ENCODE assay signal across 10 cellular contexts in the genomic region with DNA sequence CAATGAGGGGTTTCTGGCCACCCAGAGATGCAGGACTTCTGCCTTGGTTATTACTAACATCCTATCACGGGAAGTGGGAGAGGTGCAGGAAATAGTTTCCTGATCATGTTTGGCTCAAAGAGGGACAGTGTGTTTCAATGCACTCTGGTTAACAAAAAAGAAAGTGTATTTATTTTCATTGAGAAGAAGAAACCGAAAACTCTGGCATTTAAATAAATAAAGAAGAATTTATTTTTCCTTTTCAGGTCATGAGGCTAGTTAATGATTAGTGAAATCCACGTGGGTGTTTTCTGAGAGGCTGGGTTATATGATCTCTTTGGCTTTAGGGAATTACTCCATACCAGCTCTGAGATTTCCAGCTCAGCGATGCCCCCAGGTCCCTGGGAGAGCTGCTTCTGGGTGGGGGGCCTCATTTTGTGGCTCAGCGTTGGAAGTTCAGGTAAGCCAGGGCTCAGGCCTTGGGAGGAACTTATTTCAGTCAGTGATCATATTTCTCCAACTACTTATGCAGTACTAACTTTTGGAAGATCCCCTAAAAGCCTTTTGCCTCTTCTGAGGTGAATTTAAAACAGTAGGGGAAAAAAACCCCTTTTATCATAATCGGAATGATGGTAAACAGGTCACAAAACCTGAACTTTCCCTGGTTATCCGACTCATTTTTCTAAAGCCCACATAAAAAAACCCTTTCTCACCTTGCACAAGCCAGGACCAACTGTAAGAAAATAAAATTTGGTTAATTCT. TPM values are rescaled to one million over a fixed set of nuclear protein-coding genes. Genes with fewer than 3 reads are reported as not detected.
DNase-seq lines count a peak whose midpoint lies in the region; ATAC-seq and TF ChIP-seq lines count a peak whose summit lies in the region.
"Had no signal": no experiment of that assay in that cellular context is flagged by ENCODE, and none has a peak within 500 bp of the region (broad histone marks: within the 10 kb centered on the region; RNA-seq: fewer than 3 reads in every experiment).

A gene with protein sequence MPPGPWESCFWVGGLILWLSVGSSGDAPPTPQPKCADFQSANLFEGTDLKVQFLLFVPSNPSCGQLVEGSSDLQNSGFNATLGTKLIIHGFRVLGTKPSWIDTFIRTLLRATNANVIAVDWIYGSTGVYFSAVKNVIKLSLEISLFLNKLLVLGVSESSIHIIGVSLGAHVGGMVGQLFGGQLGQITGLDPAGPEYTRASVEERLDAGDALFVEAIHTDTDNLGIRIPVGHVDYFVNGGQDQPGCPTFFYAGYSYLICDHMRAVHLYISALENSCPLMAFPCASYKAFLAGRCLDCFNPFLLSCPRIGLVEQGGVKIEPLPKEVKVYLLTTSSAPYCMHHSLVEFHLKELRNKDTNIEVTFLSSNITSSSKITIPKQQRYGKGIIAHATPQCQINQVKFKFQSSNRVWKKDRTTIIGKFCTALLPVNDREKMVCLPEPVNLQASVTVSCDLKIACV (plus strand): TSS at position 338 of the 741 bp plus-strand sequence. CDS start 29 bp downstream, at position 367.

- H3K27ac Mint-ChIP-seq in stimulated activated naive CD8-positive, alpha-beta T cell treated with anti-CD3 and anti-CD28 coated beads, Interleukin-15, Interleukin-2, amounts not matched to agents 100 ng/mL and 50 ng/mL, for 24 hours = peak within 1 kb of the TSS; percentile 69
- H3K27ac Mint-ChIP-seq in stimulated activated naive CD8-positive, alpha-beta T cell treated with anti-CD3 and anti-CD28 coated beads, Interleukin-15, amount 100 ng/mL, for 72 hours = peak within 1 kb of the TSS in 1 of 2 donors; percentile 23

- H3K4me1 ChIP-seq in body of pancreas = peaks cover 23% of the 10 kb centered on the region
- peaks cover 4% of the 10 kb centered on the region for H3K4me1 ChIP-seq in vagina

- no peaks in the 10 kb centered on the region for H3K36me3 Mint-ChIP-seq in stimulated activated naive CD8-positive, alpha-beta T cell treated with anti-CD3 and anti-CD28 coated beads, Interleukin-15, Interleukin-2, amounts not matched to agents 100 ng/mL and 50 ng/mL, for 24 hours (ENCODE audit: low read depth)

- 24 to 30% methylated on average over 6 to 7 of the region's 7 CpGs for WGBS in body of pancreas, 2 donors

- peaks cover 46% of the 10 kb centered on the region for H3K4me1 Mint-ChIP-seq in stimulated activated naive CD8-positive, alpha-beta T cell treated with anti-CD3 and anti-CD28 coated beads, Interleukin-15, Interleukin-2, amounts not matched to agents 100 ng/mL and 50 ng/mL, for 24 hours (ENCODE audit: low read depth)
- peaks cover 56% of the 10 kb centered on the region for H3K4me1 Mint-ChIP-seq in stimulated activated naive CD8-positive, alpha-beta T cell treated with anti-CD3 and anti-CD28 coated beads, Interleukin-15, amount 100 ng/mL, for 72 hours

- no peak within 1 kb of the TSS for H3K4me3 Mint-ChIP-seq in stimulated activated naive CD8-positive, alpha-beta T cell treated with anti-CD3 and anti-CD28 coated beads, Interleukin-15, Interleukin-2, amounts not matched to agents 100 ng/mL and 50 ng/mL, for 24 hours
- H3K4me3 Mint-ChIP-seq in stimulated activated naive CD8-positive, alpha-beta T cell treated with anti-CD3 and anti-CD28 coated beads, Interleukin-15, amount 100 ng/mL, for 72 hours = peak within 1 kb of the TSS in 1 of 2 donors; percentile 1

- no peak for TF ChIP-seq CTCF in body of pancreas (IDR thresholded peaks at IDR 0.05)
- no peak for TF ChIP-seq CTCF in vagina (IDR thresholded peaks at IDR 0.05)

- intact Hi-C loops in body of pancreas (cut with DNase I) = no loop called here
- intact Hi-C loops in vagina (cut with DNase I) = no loop called here

- H3K36me3 ChIP-seq in body of pancreas (replicated peaks in 1 of 2; ENCODE audit: insufficient read depth in 1 of 2, low read depth in 2 of 2) (no peaks in the 10 kb centered on the region), vagina (no peaks in the 10 kb centered on the region)
- H3K36me3 ChIP-seq: SJSA1 had no signal

- no peak within 1 kb of the TSS for H3K4me3 ChIP-seq in body of pancreas
- H3K4me3 ChIP-seq in vagina = no peak within 1 kb of the TSS
- H3K4me3 ChIP-seq: SJSA1 had no signal

- no peak for DNase-seq in stimulated activated naive CD8-positive, alpha-beta T cell treated with anti-CD3 and anti-CD28 coated beads, Interleukin-15, amount 100 ng/mL, for 72 hours
- peak in 3 of 4 donors; percentile 17 to 22 (median 21) for DNase-seq in body of pancreas
- DNase-seq in lung microvascular endothelial cell (ENCODE audit: low read depth in 2 of 2) = peak; percentile 64 to 71
- peak in 1 of 2 donors; percentile 37 for DNase-seq in vagina (ENCODE audit: extremely low spot score in 2 of 2)
- DNase-seq in activated naive CD4-positive, alpha-beta T cell treated with Interleukin-2 at 50 U/mL for 16 hours = no peak
- no peak for DNase-seq in amniotic stem cell (lab: John Stamatoyannopoulos, UW)
- DNase-seq: mammary epithelial cell had no signal

- no peak for ATAC-seq in stimulated activated naive CD8-positive, alpha-beta T cell treated with anti-CD3 and anti-CD28 coated beads, Interleukin-15, amount 100 ng/mL, for 72 hours
- ATAC-seq in body of pancreas (peak; percentile 83), GM19023 (IDR thresholded peaks at IDR 0.05; ENCODE audit: unreplicated experiment) (no peak)

- H3K9me3 Mint-ChIP-seq in stimulated activated naive CD8-positive, alpha-beta T cell treated with anti-CD3 and anti-CD28 coated beads, Interleukin-15, Interleukin-2, amounts not matched to agents 100 ng/mL and 50 ng/mL, for 24 hours = no peaks in the 10 kb centered on the region
- no peaks in the 10 kb centered on the region for H3K9me3 Mint-ChIP-seq in stimulated activated naive CD8-positive, alpha-beta T cell treated with anti-CD3 and anti-CD28 coated beads, Interleukin-15, amount 100 ng/mL, for 72 hours

- H3K9me3 ChIP-seq in body of pancreas = no peaks in the 10 kb centered on the region
- H3K9me3 ChIP-seq in vagina = no peaks in the 10 kb centered on the region
- H3K9me3 ChIP-seq: SJSA1 had no signal

- TF ChIP-seq POLR2A in body of pancreas (IDR thresholded peaks at IDR 0.05) (no peak), vagina (IDR thresholded peaks at IDR 0.05) (no peak)

- H3K27ac ChIP-seq in body of pancreas (peak within 1 kb of the TSS in 3 of 4 donors; percentile 38 to 69 (median 49)), vagina (peak within 1 kb of the TSS; percentile 47)
- H3K27ac ChIP-seq: SJSA1 had no signal

- H3K27me3 ChIP-seq in body of pancreas (no peaks in the 10 kb centered on the region), vagina (no peaks in the 10 kb centered on the region)
- H3K27me3 ChIP-seq: SJSA1 had no signal

- H3K27me3 Mint-ChIP-seq in stimulated activated naive CD8-positive, alpha-beta T cell treated with anti-CD3 and anti-CD28 coated beads, Interleukin-15, Interleukin-2, amounts not matched to agents 100 ng/mL and 50 ng/mL, for 24 hours = no peaks in the 10 kb centered on the region
- H3K27me3 Mint-ChIP-seq in stimulated activated naive CD8-positive, alpha-beta T cell treated with anti-CD3 and anti-CD28 coated beads, Interleukin-15, amount 100 ng/mL, for 72 hours = no peaks in the 10 kb centered on the region

RNA-seq across cellular contexts. Expression of the gene that starts here (rescaled TPM):
- 1 to 10 TPM in 1 of 2 donors, not detected in 1; 4.4 TPM for total RNA-seq in body of pancreas
- 3.5 and 6.2 TPM in 2 replicates for total RNA-seq in lung microvascular endothelial cell
- 1.7 TPM for total RNA-seq in vagina
- total RNA-seq: mammary epithelial cell had no signal

Comparison
In these comparisons a context has a peak if more than half of its experiments do, and no peak if none do; other contexts are left out.
1. DNase-seq: peak in body of pancreas (3 of 4) and lung microvascular endothelial cell (2 of 2); none in stimulated activated naive CD8-positive, alpha-beta T cell treated with anti-CD3 and anti-CD28 coated beads, Interleukin-15, amount 100 ng/mL, for 72 hours (0 of 2), activated naive CD4-positive, alpha-beta T cell treated with Interleukin-2 at 50 U/mL for 16 hours (single experiment) and amniotic stem cell (single experiment).